In the genomic region with DNA sequence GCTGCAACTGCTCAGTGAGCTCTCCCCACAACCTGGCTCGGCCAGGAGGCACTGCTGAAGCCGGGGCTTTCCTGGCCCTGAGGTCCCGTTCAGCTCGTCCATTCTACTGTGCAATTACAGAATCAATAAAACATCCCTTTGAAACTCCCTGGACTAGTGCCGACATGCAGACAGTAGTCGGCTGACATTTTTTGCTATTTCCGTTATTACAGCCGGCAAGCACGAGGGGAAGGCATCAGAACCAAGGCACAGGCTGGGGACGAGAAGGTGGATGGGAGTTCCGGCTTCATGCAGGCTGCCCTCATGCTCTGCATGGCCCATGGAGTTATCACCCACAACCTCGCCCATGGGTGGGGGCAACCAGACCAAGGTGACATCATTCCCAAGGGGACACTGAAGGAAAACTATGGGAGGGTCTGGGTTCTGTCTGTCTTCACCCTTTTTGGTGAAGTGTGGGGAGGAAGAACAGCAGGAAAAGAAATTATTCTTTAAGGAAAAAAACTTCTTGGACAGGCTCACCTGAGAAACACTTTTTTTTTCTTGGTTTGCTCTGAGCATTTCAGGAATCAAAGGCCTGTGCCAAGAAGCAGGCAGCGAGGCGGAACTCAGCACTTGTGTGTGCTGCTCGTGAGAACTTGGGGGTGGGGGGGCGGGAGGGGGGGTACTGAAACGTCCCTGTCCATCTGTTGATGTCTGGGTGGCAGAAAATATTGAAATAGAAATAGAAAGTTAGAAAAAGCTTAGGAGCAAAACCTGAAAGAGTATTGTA, we compare ENCODE assay signal across 9 cellular contexts.
DNase-seq lines count a peak whose midpoint lies in the region; ATAC-seq, FAIRE-seq and TF ChIP-seq lines count a peak whose summit lies in the region.
"Had no signal": no experiment of that assay in that cellular context is flagged by ENCODE, and none has a peak within 500 bp of the region (broad histone marks: within the 10 kb centered on the region; RNA-seq: fewer than 3 reads in every experiment).

No MANE protein-coding gene starts in this region.

- peak; percentile 4 for FAIRE-seq in endothelial cell of umbilical vein (lab: Jason Lieb, UNC)
- FAIRE-seq: endometrium had no signal

- H3K9me1 ChIP-seq in endothelial cell of umbilical vein (replicated peaks; ENCODE audit: control insufficient read depth, extremely low read depth, insufficient read depth, low read length) = no peaks in the 10 kb centered on the region

- no peak for DNase-seq in CD4-positive, alpha-beta T cell
- DNase-seq in HL-60 (ENCODE audit: low read depth in 1 of 2, low spot score in 1 of 2) (no peak), endothelial cell of umbilical vein (ENCODE audit: low read depth, low spot score) (peak; percentile 75), neural progenitor cell (ENCODE audit: low spot score) (no peak), NCI-H2196 (lab: John Stamatoyannopoulos, UW; ENCODE audit: unreplicated experiment) (no peak), NCI-H82 (lab: John Stamatoyannopoulos, UW) (no peak)

- H3K4me2 ChIP-seq in endothelial cell of umbilical vein (ENCODE audit: insufficient read depth, low read length) (peak overlapping the region; percentile 19), neural progenitor cell (no peak overlapping the region)

- peak overlapping the region; percentile 35 for H2AFZ ChIP-seq in endothelial cell of umbilical vein (ENCODE audit: low read depth, low read length)
- no peak overlapping the region for H2AFZ ChIP-seq in neural progenitor cell (replicated peaks)

- H3K4me3 Mint-ChIP-seq in CD4-positive, alpha-beta T cell = peak overlapping the region; percentile 67
- H3K4me3 Mint-ChIP-seq in neural progenitor cell = no peak overlapping the region

- H3K4me1 ChIP-seq in endothelial cell of umbilical vein (ENCODE audit: control insufficient read depth, extremely low read depth, insufficient read depth, low read length) (peaks cover 17% of the 10 kb centered on the region), neural progenitor cell (peaks cover 19% of the 10 kb centered on the region)

- peak overlapping the region; percentile 91 for H3K27ac Mint-ChIP-seq in CD4-positive, alpha-beta T cell
- peak overlapping the region; percentile 85 for H3K27ac Mint-ChIP-seq in neural progenitor cell

- intact Hi-C loops in CD4-positive, alpha-beta T cell (cut with DNase I, micrococcal nuclease) = no loop called here
- intact Hi-C loops in endothelial cell of umbilical vein (cut with micrococcal nuclease) = no loop called here

- TF ChIP-seq CTCF in CD4-positive, alpha-beta T cell (IDR thresholded peaks at IDR 0.05) = no peak
- TF ChIP-seq CTCF in HL-60 (IDR thresholded peaks at IDR 0.05; ENCODE audit: insufficient read depth, low read length) (no peak), endothelial cell of umbilical vein (IDR thresholded peaks at IDR 0.05; ENCODE audit: extremely low read depth in 1 of 2, insufficient read depth in 1 of 2, low read depth in 1 of 2, low read length in 2 of 2) (no peak), neural progenitor cell (IDR thresholded peaks at IDR 0.05) (no peak)

- H3K4me3 ChIP-seq in HL-60 (replicated peaks; ENCODE audit: insufficient read depth, low read length) (no peak overlapping the region), endothelial cell of umbilical vein (replicated peaks in 1 of 3; ENCODE audit: insufficient read depth in 1 of 3, low read depth in 1 of 3, low read length in 3 of 3) (no peak overlapping the region), neural progenitor cell (no peak overlapping the region)

- TF ChIP-seq POLR2A in endothelial cell of umbilical vein (IDR thresholded peaks at IDR 0.05; ENCODE audit: low read depth, low read length) = no peak

- peaks cover 97% of the 10 kb centered on the region for H3K4me1 Mint-ChIP-seq in CD4-positive, alpha-beta T cell (ENCODE audit: low read depth)
- H3K4me1 Mint-ChIP-seq in neural progenitor cell = peaks cover 23% of the 10 kb centered on the region

- no peaks in the 10 kb centered on the region for H3F3A ChIP-seq in neural progenitor cell (ENCODE audit: low read depth)

- no peak overlapping the region for H3K9ac ChIP-seq in endothelial cell of umbilical vein (replicated peaks; ENCODE audit: extremely low read depth, insufficient read depth, low read length)
- H3K9ac ChIP-seq in neural progenitor cell = no peak overlapping the region

- H3K79me2 ChIP-seq in endothelial cell of umbilical vein (ENCODE audit: control insufficient read depth, insufficient read depth, low read length) (no peaks in the 10 kb centered on the region), neural progenitor cell (ENCODE audit: low read depth) (peaks cover 4% of the 10 kb centered on the region)

- H4K20me1 ChIP-seq in endothelial cell of umbilical vein (replicated peaks; ENCODE audit: control insufficient read depth, extremely low read depth, insufficient read depth, low read length) = no peaks in the 10 kb centered on the region
- peaks cover 4% of the 10 kb centered on the region for H4K20me1 ChIP-seq in neural progenitor cell (ENCODE audit: low read depth)

- BruUV-seq in endothelial cell of umbilical vein (replicated peaks; lab: Mats Ljungman, UMichigan) = no TSS peak

- H3K9me3 ChIP-seq in CD4-positive, alpha-beta T cell (ENCODE audit: control insufficient read depth, low read length) = no peaks in the 10 kb centered on the region
- H3K9me3 ChIP-seq in endothelial cell of umbilical vein (replicated peaks; ENCODE audit: control insufficient read depth, insufficient read depth, low read length) = no peaks in the 10 kb centered on the region
- no peaks in the 10 kb centered on the region for H3K9me3 ChIP-seq in neural progenitor cell (ENCODE audit: low read depth)

- no peaks in the 10 kb centered on the region for H3K27me3 Mint-ChIP-seq in CD4-positive, alpha-beta T cell
- no peaks in the 10 kb centered on the region for H3K27me3 Mint-ChIP-seq in neural progenitor cell (ENCODE audit: insufficient read depth, low read depth)

- peaks cover 4% of the 10 kb centered on the region for H3K9me3 Mint-ChIP-seq in CD4-positive, alpha-beta T cell
- peaks cover 5% of the 10 kb centered on the region for H3K9me3 Mint-ChIP-seq in neural progenitor cell

- H3K36me3 ChIP-seq in endothelial cell of umbilical vein (ENCODE audit: control insufficient read depth in 2 of 2, extremely low read depth in 1 of 2, insufficient read depth in 2 of 2, low read length in 2 of 2) (no peaks in the 10 kb centered on the region), neural progenitor cell (no peaks in the 10 kb centered on the region)

- peak overlapping the region; percentile 42 for H3K27ac ChIP-seq in CD4-positive, alpha-beta T cell (ENCODE audit: low read depth, low read length)
- H3K27ac ChIP-seq in HL-60 (replicated peaks) (0 out of 2 replicates have a peak overlapping the region, but pooled peaks have one; percentile 22), endothelial cell of umbilical vein (ENCODE audit: insufficient read depth, low read depth, low read length) (no peak overlapping the region), neural progenitor cell (no peak overlapping the region)

- peaks cover 73% of the 10 kb centered on the region for H3K36me3 Mint-ChIP-seq in CD4-positive, alpha-beta T cell (ENCODE audit: low read depth)
- H3K36me3 Mint-ChIP-seq in neural progenitor cell = peaks cover 3% of the 10 kb centered on the region

- H3K27me3 ChIP-seq in CD4-positive, alpha-beta T cell (ENCODE audit: control insufficient read depth, insufficient read depth, low read length) = no peaks in the 10 kb centered on the region
- H3K27me3 ChIP-seq in HL-60 (ENCODE audit: insufficient read depth, poor library complexity, severe bottlenecking) = no peaks in the 10 kb centered on the region
- no peaks in the 10 kb centered on the region for H3K27me3 ChIP-seq in endothelial cell of umbilical vein (ENCODE audit: control insufficient read depth in 2 of 2, insufficient read depth in 2 of 2, low read length in 2 of 2)
- no peaks in the 10 kb centered on the region for H3K27me3 ChIP-seq in neural progenitor cell

- dilution Hi-C loops in endothelial cell of umbilical vein (cut with MboI; ENCODE audit: extremely low pct_ligation_motif_present, low sequenced_read_pairs) = no loop called here

- POLR2A ChIA-PET in CD4-positive, alpha-beta T cell (lab: Charles Lee) = interaction anchor here (0.9 to 7.7 kb wide), 7 partner anchors 13 to 183 kb away, joined by 3 to 79 read pairs (median 3); no protein-coding TSS in a partner anchor
- POLR2A ChIA-PET in endothelial cell of umbilical vein (lab: Charles Lee) = no interaction called here

- CTCF ChIA-PET in CD4-positive, alpha-beta T cell (lab: Charles Lee) = interaction anchor here (0.5 to 1.2 kb wide), 3 partner anchors 12 to 62 kb away, joined by 3 to 4 read pairs (median 3); no protein-coding TSS in a partner anchor
- CTCF ChIA-PET in endothelial cell of umbilical vein (lab: Charles Lee) = interaction anchor here (0.6 to 1.1 kb wide), 4 partner anchors 9 to 254 kb away, joined by 3 to 4 read pairs (median 3); no protein-coding TSS in a partner anchor

- ATAC-seq in CD4-positive, alpha-beta T cell (ENCODE audit: poor library complexity) = peak; percentile 19
- ATAC-seq in GM21529 (IDR thresholded peaks at IDR 0.05; ENCODE audit: unreplicated experiment) (no peak), HG03520 (IDR thresholded peaks at IDR 0.05; ENCODE audit: unreplicated experiment) (no peak)

TF ChIP-seq in endothelial cell of umbilical vein, 7 proteins besides CTCF, POLR2A, EP300 and RAD21:
- TF ChIP-seq GATA2 (IDR thresholded peaks at IDR 0.05; ENCODE audit: insufficient read depth, insufficient read length, low read depth, low read length) = no peak
- TF ChIP-seq JUN (IDR thresholded peaks at IDR 0.05; ENCODE audit: borderline replicate concordance, insufficient read depth, insufficient read length, low read depth) = no peak
- TF ChIP-seq EZH2 (IDR thresholded peaks at IDR 0.05; ENCODE audit: borderline replicate concordance, low read depth, low read length, severe bottlenecking) = no peak
- no peak for TF ChIP-seq MYC (IDR thresholded peaks at IDR 0.05; ENCODE audit: low read depth, low read length)
- TF ChIP-seq, protein P1, sequence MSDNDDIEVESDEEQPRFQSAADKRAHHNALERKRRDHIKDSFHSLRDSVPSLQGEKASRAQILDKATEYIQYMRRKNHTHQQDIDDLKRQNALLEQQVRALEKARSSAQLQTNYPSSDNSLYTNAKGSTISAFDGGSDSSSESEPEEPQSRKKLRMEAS (IDR thresholded peaks at IDR 0.05; ENCODE audit: insufficient read depth, insufficient read length) = no peak
- TF ChIP-seq POLR2AphosphoS5 (IDR thresholded peaks at IDR 0.05; ENCODE audit: insufficient read depth, low read depth, low read length) = no peak
- TF ChIP-seq FOS (IDR thresholded peaks at IDR 0.05; ENCODE audit: borderline replicate concordance, insufficient read depth, low read length) = no peak

Comparison
In these comparisons a context has a peak if more than half of its experiments do, and no peak if none do; other contexts are left out.
1. H3K27ac ChIP-seq: peak in CD4-positive, alpha-beta T cell (single experiment) and HL-60 (single experiment); none in endothelial cell of umbilical vein (single experiment) and neural progenitor cell (single experiment).